ENCODE assay signal across 16 cellular contexts in genomic region chr5:97554992-97555981, GRCh38.
A peak's percentile ranks its signal among the peaks of the same experiment; 100 is the strongest.
DNase-seq lines count a peak whose midpoint lies in the region; ATAC-seq and TF ChIP-seq lines count a peak whose summit lies in the region.
"Had no signal": no experiment of that assay in that cellular context is flagged by ENCODE, and none has a peak within 500 bp of the region (broad histone marks: within the 10 kb centered on the region; RNA-seq: fewer than 3 reads in every experiment).

No MANE protein-coding gene starts in this region.

- no peaks in the 10 kb centered on the region for H3K36me3 ChIP-seq in HEK293 (ENCODE audit: control insufficient read depth in 2 of 2, insufficient read depth in 1 of 2, low read length in 2 of 2)
- H3K36me3 ChIP-seq in gastroesophageal sphincter: no peaks in the 10 kb centered on the region
- H3K36me3 ChIP-seq: left lung, SJCRH30, thyroid gland had no signal

- no peaks in the 10 kb centered on the region for H3K27me3 ChIP-seq in gastroesophageal sphincter
- H3K27me3 ChIP-seq: left lung, SJCRH30, thyroid gland had no signal

- peak overlapping the region in 1 of 5 experiments; percentile 9 for H3K4me3 Mint-ChIP-seq in brain
- H3K4me3 Mint-ChIP-seq: activated naive CD8-positive, alpha-beta T cell; naive thymus-derived CD8-positive, alpha-beta T cell had no signal

- DNase-seq in A172 (ENCODE audit: low spot score) (peak; percentile 22), SKM-1 treated with dmso at 0.1 percent for 144 hours (lab: John Stamatoyannopoulos, UW; ENCODE audit: unreplicated experiment) (no peak)
- DNase-seq in NK-92 treated with Interleukin-12 subunit alpha and Interleukin-12 subunit beta, amount 100 ng/mL, for 24 hours (lab: John Stamatoyannopoulos, UW): no peak
- DNase-seq: activated CD4-positive, alpha-beta T cell treated with anti-CD3 and anti-CD28 coated beads for 48 hours; Caco-2; left lung; naive thymus-derived CD8-positive, alpha-beta T cell; NCI-H2171; SJCRH30; thyroid gland had no signal

- CTCF ChIA-PET in HEK293 (lab: Yijun Ruan, JAX): no interaction called here

- peaks cover 3% of the 10 kb centered on the region for H3K27me3 Mint-ChIP-seq in brain

- H3K9me3 Mint-ChIP-seq in brain: peaks cover 0 to 12% (median 0%) of the 10 kb centered on the region in 5 experiments

- WGBS in gastroesophageal sphincter (ENCODE audit: low coverage in 1 of 2), 2 donors: 45 to 54% methylated on average over 5 of the region's 5 CpGs

- H3K27ac Mint-ChIP-seq in brain: peak overlapping the region in 4 of 5 experiments; percentile 15 to 86 (median 52)
- H3K27ac Mint-ChIP-seq: activated naive CD8-positive, alpha-beta T cell; naive thymus-derived CD8-positive, alpha-beta T cell had no signal

- no peak for TF ChIP-seq EP300 in gastroesophageal sphincter (IDR thresholded peaks at IDR 0.05)

- no peak for TF ChIP-seq POLR2A in gastroesophageal sphincter (IDR thresholded peaks at IDR 0.05)

- peak; percentile 28 for ATAC-seq in gastroesophageal sphincter
- ATAC-seq in HG03097 (IDR thresholded peaks at IDR 0.05; ENCODE audit: low FRiP score, unreplicated experiment): no peak
- ATAC-seq in HG03159 (IDR thresholded peaks at IDR 0.05; ENCODE audit: unreplicated experiment): no peak
- ATAC-seq: left lung; naive thymus-derived CD8-positive, alpha-beta T cell had no signal

- POLR2A ChIA-PET in HEK293 (lab: Yijun Ruan, JAX): no interaction called here

- H3K4me3 ChIP-seq in HEK293 (ENCODE audit: low read depth, low read length): no peak overlapping the region
- H3K4me3 ChIP-seq in gastroesophageal sphincter: no peak overlapping the region
- H3K4me3 ChIP-seq: left lung, SJCRH30, thyroid gland had no signal

- H3K4me1 ChIP-seq in HEK293 (ENCODE audit: control insufficient read depth, insufficient read depth, low read length) (no peaks in the 10 kb centered on the region), gastroesophageal sphincter (peaks cover 0 to 8% (median 0%) of the 10 kb centered on the region in 3 donors)
- H3K4me1 ChIP-seq: Caco-2, left lung, SJCRH30, thyroid gland had no signal

- peaks cover 48% of the 10 kb centered on the region for H3K4me1 Mint-ChIP-seq in brain

- H3K9me3 ChIP-seq in HEK293 (ENCODE audit: control insufficient read depth, insufficient read depth, low read depth, low read length) (no peaks in the 10 kb centered on the region), gastroesophageal sphincter (no peaks in the 10 kb centered on the region)
- H3K9me3 ChIP-seq: Caco-2, left lung, SJCRH30, thyroid gland had no signal

- H3K36me3 Mint-ChIP-seq in brain: no peaks in the 10 kb centered on the region
- H3K36me3 Mint-ChIP-seq: activated naive CD8-positive, alpha-beta T cell; naive thymus-derived CD8-positive, alpha-beta T cell had no signal

- TF ChIP-seq CTCF in HEK293 (tag by site-specific recombination; IDR thresholded peaks at IDR 0.05) (no peak), brain (conservative IDR thresholded peaks at IDR 0.05) (no peak), gastroesophageal sphincter (IDR thresholded peaks at IDR 0.05) (no peak)

- H3K27ac ChIP-seq in HEK293 (ENCODE audit: extremely low read depth, low read depth, low read length) (no peak overlapping the region), gastroesophageal sphincter (peak overlapping the region in 1 of 4 donors; percentile 7)
- H3K27ac ChIP-seq: left lung, SJCRH30, thyroid gland had no signal

TF ChIP-seq in HEK293, 187 proteins besides CTCF, POLR2A, EP300 and RAD21:
- peak; percentile 79 for TF ChIP-seq ZNF623 (tag by site-specific recombination; IDR thresholded peaks at IDR 0.05)
- TF ChIP-seq ZNF518A (tag by site-specific recombination; conservative IDR thresholded peaks at IDR 0.05; ENCODE audit: low read depth): no peak
TF ChIP-seq in HEK293: peak in this region for 1.
